19 cellular contexts compared by ENCODE assay signal in the genomic region with DNA sequence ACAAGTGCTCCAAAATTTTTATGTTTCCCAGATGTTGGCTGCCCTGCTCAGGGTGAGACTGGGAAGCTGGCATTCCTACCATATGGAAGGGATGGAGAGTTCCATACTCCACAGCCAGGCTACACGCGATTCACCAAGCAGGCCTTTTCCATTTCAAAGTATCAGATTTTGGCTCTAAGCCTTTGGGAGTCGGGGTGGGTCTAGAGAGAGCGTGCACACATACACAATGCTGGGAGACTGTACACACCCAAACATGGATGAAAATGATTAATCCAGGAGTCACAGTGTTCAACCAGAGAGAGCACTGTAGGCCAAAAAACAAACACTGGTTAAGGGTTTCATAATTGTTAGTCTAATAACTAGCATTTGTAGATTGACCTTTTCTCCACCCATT.
A peak's percentile ranks its signal among the peaks of the same experiment; 100 is the strongest.
DNase-seq lines count a peak whose midpoint lies in the region; ATAC-seq, FAIRE-seq and TF ChIP-seq lines count a peak whose summit lies in the region.
"Had no signal": no experiment of that assay in that cellular context is flagged by ENCODE, and none has a peak within 500 bp of the region (broad histone marks: within the 10 kb centered on the region; RNA-seq: fewer than 3 reads in every experiment).

No MANE protein-coding gene starts in this region.

- H3K9me3 Mint-ChIP-seq in mesothelial cell of epicardium: no peaks in the 10 kb centered on the region
- H3K9me3 Mint-ChIP-seq: WTC11 had no signal

- H3K9me3 ChIP-seq in HepG2 (ENCODE audit: low read length): no peaks in the 10 kb centered on the region
- no peaks in the 10 kb centered on the region for H3K9me3 ChIP-seq in BE2C
- H3K9me3 ChIP-seq: BLaER1 treated with 17β-estradiol and CSF1 and Interleukin-3, amounts not matched to agents 10 nM and 100 nM had no signal

- TF ChIP-seq CTCF in AG09319 (IDR thresholded peaks at IDR 0.05; ENCODE audit: low read depth, low read length) (peak; percentile 2; the same call in 1 of the 2 replicates), epithelial cell of esophagus (IDR thresholded peaks at IDR 0.05; ENCODE audit: insufficient read depth, low read depth, low read length, missing control alignments) (no peak), HepG2 (CRISPR knock-in tag; IDR thresholded peaks at IDR 0.05) (no peak), mesothelial cell of epicardium (IDR thresholded peaks at IDR 0.05; ENCODE audit: unreplicated experiment) (no peak), BE2C (IDR thresholded peaks at IDR 0.05; ENCODE audit: low read depth, low read length) (no peak)

- no peak overlapping the region for H3K4me3 ChIP-seq in epithelial cell of esophagus (ENCODE audit: low read length)
- H3K4me3 ChIP-seq in HepG2 (replicated peaks in 1 of 3; ENCODE audit: insufficient read depth in 1 of 3, low read depth in 2 of 3, low read length in 3 of 3): no peak overlapping the region
- no peak overlapping the region for H3K4me3 ChIP-seq in BE2C (ENCODE audit: low read depth, low read length)
- H3K4me3 ChIP-seq: BLaER1 treated with 17β-estradiol and CSF1 and Interleukin-3, amounts not matched to agents 10 nM and 100 nM had no signal

- H2AFZ ChIP-seq in HepG2 (ENCODE audit: low read length): no peak overlapping the region

- no peak for TF ChIP-seq POLR2A in HepG2 (IDR thresholded peaks at IDR 0.05; ENCODE audit: insufficient read depth in 1 of 2, low read depth in 2 of 2, low read length in 2 of 2)

- H3K79me2 ChIP-seq in HepG2 (ENCODE audit: insufficient read depth, low read length): no peaks in the 10 kb centered on the region

- 38% methylated on average over 3 of the region's 4 CpGs for WGBS in HepG2 (ENCODE audit: low lambda C conversion rate)

- peaks cover 46% of the 10 kb centered on the region for H3K4me1 Mint-ChIP-seq in mesothelial cell of epicardium
- H3K4me1 Mint-ChIP-seq: WTC11 had no signal

- in situ Hi-C loops in HepG2 (cut with HindIII; ENCODE audit: extremely low pct_ligation_motif_present, low pct_unique_long_range_greater_than_20kb): no loop called here

- H3K27ac Mint-ChIP-seq in mesothelial cell of epicardium: no peak overlapping the region
- H3K27ac Mint-ChIP-seq: progenitor cell of endocrine pancreas, WTC11 had no signal

- no peak for TF ChIP-seq RAD21 in HepG2 (CRISPR knock-in tag; IDR thresholded peaks at IDR 0.05)

- peak; percentile 90 for DNase-seq in AG09319 (ENCODE audit: extremely low read depth, low read depth)
- peak; percentile 68 for DNase-seq in HT1080 (ENCODE audit: low read depth)
- DNase-seq in epithelial cell of esophagus (ENCODE audit: low read depth): peak; percentile 86
- DNase-seq in HepG2 (ENCODE audit: low spot score): peak; percentile 73
- no peak for DNase-seq in activated CD4-positive, alpha-beta T cell treated with anti-CD3 and anti-CD28 coated beads, Interleukin-2, amount 50 U/mL, for 4 hours
- DNase-seq in mesothelial cell of epicardium (ENCODE audit: low spot score in 2 of 2, unreplicated experiment in 2 of 2): no peak
- DNase-seq in BE2C: no peak
- DNase-seq: effector CD8-positive, alpha-beta T cell; GDM1; midbrain; NCI-H1694; NK-92 treated with Interleukin-12 subunit alpha and Interleukin-12 subunit beta, amount 100 ng/mL, for 24 hours; stimulated activated CD4-positive, alpha-beta T cell treated with anti-CD3 and anti-CD28 coated beads, Interleukin-4, amount 100 ng/mL, for 24 hours; stimulated activated naive CD4-positive, alpha-beta T cell treated with Interleukin-2 at 50 U/mL for 16 hours had no signal

- H3K4me1 ChIP-seq in HepG2 (ENCODE audit: insufficient read depth, low read length) (peaks cover 31% of the 10 kb centered on the region), BE2C (no peaks in the 10 kb centered on the region)
- H3K4me1 ChIP-seq: BLaER1 treated with 17β-estradiol and CSF1 and Interleukin-3, amounts not matched to agents 10 nM and 100 nM had no signal

- H3K27me3 ChIP-seq in HepG2 (ENCODE audit: control insufficient read depth in 1 of 2, insufficient read depth in 2 of 2, low read length in 2 of 2) (no peaks in the 10 kb centered on the region), BE2C (no peaks in the 10 kb centered on the region)
- H3K27me3 ChIP-seq: BLaER1 treated with 17β-estradiol and CSF1 and Interleukin-3, amounts not matched to agents 10 nM and 100 nM had no signal

- H3K9ac ChIP-seq in HepG2 (ENCODE audit: insufficient read depth, low read depth, low read length): no peak overlapping the region
- H3K9ac ChIP-seq: BLaER1 treated with 17β-estradiol and CSF1 and Interleukin-3, amounts not matched to agents 10 nM and 100 nM had no signal

- intact Hi-C loops in HepG2 (cut with micrococcal nuclease; ENCODE audit: unreplicated experiment): no loop called here

- ATAC-seq in HepG2: peak; percentile 80
- no peak for ATAC-seq in GM21367 (IDR thresholded peaks at IDR 0.05; ENCODE audit: unreplicated experiment)
- ATAC-seq: SK-N-SH treated with all-trans-retinoic acid at 6 μM for 48 hours, WTC11 had no signal

- H3K4me2 ChIP-seq in HepG2 (ENCODE audit: low read depth, low read length): no peak overlapping the region
- H3K4me2 ChIP-seq: BLaER1 treated with 17β-estradiol and CSF1 and Interleukin-3, amounts not matched to agents 10 nM and 100 nM had no signal

- H3K27me3 Mint-ChIP-seq in mesothelial cell of epicardium (ENCODE audit: low read depth): no peaks in the 10 kb centered on the region
- H3K27me3 Mint-ChIP-seq: progenitor cell of endocrine pancreas had no signal

- H3K36me3 Mint-ChIP-seq in mesothelial cell of epicardium: peaks cover 2% of the 10 kb centered on the region
- H3K36me3 Mint-ChIP-seq: WTC11 had no signal

- TF ChIP-seq EP300 in HepG2 (IDR thresholded peaks at IDR 0.05; ENCODE audit: low read depth in 2 of 2, low read length in 2 of 2): no peak
- no peak for TF ChIP-seq EP300 in HepG2 (CRISPR knock-in tag; IDR thresholded peaks at IDR 0.05; ENCODE audit: borderline replicate concordance)

- CTCF ChIA-PET in HepG2 (lab: Yijun Ruan, JAX; ENCODE audit: low intra/inter-chr PET ratio, low total read pairs): no interaction called here

- POLR2A ChIA-PET in HepG2 (lab: Yijun Ruan, JAX): no interaction called here

- peaks cover 1 to 3% of the 10 kb centered on the region in 2 experiments; a peak in 1 of 5 replicates for H3K36me3 ChIP-seq in HepG2 (replicated peaks in 1 of 2; ENCODE audit: control insufficient read depth in 1 of 2, insufficient read depth in 2 of 2, low read length in 2 of 2)
- H3K36me3 ChIP-seq in BE2C: no peaks in the 10 kb centered on the region
- H3K36me3 ChIP-seq: BLaER1 treated with 17β-estradiol and CSF1 and Interleukin-3, amounts not matched to agents 10 nM and 100 nM had no signal

- H3K27ac ChIP-seq in HepG2 (ENCODE audit: extremely low read length, insufficient read depth, low read length): no peak overlapping the region
- H3K27ac ChIP-seq: BLaER1 treated with 17β-estradiol and CSF1 and Interleukin-3, amounts not matched to agents 10 nM and 100 nM had no signal

- H4K20me1 ChIP-seq in HepG2 (ENCODE audit: insufficient read depth, low read length): no peaks in the 10 kb centered on the region
- H4K20me1 ChIP-seq: BLaER1 treated with 17β-estradiol and CSF1 and Interleukin-3, amounts not matched to agents 10 nM and 100 nM had no signal

- FAIRE-seq in HepG2 (lab: Jason Lieb, UNC): peak; percentile 71

- H3K4me3 Mint-ChIP-seq in mesothelial cell of epicardium: no peak overlapping the region
- H3K4me3 Mint-ChIP-seq: WTC11 had no signal

- BruUV-seq in HepG2 (replicated peaks; lab: Mats Ljungman, UMichigan): no TSS peak

TF ChIP-seq in HepG2, 621 proteins besides CTCF, POLR2A, EP300 and RAD21:
- TF ChIP-seq SP5 (CRISPR knock-in tag; IDR thresholded peaks at IDR 0.05; ENCODE audit: borderline replicate concordance, low read depth) (no peak), ZNF850 (CRISPR knock-in tag; conservative IDR thresholded peaks at IDR 0.05) (no peak), SOX13 (IDR thresholded peaks at IDR 0.05) (no peak), SOX13 (CRISPR knock-in tag; conservative IDR thresholded peaks at IDR 0.05 in 1 of 2, IDR thresholded peaks at IDR 0.05 in 1 of 2) (peak in 1 of 2 experiments; percentile 16; a peak in 1 of 4 replicates), ZFAT (CRISPR knock-in tag; conservative IDR thresholded peaks at IDR 0.05) (no peak)

Comparison
In these comparisons a context has a peak if more than half of its experiments do, and no peak if none do; other contexts are left out.
1. DNase-seq: peak in AG09319 (single experiment), HT1080 (single experiment), epithelial cell of esophagus (single experiment) and HepG2 (single experiment); none in activated CD4-positive, alpha-beta T cell treated with anti-CD3 and anti-CD28 coated beads, Interleukin-2, amount 50 U/mL, for 4 hours (0 of 2), mesothelial cell of epicardium (0 of 2) and BE2C (single experiment).